1 cellular context compared by ENCODE assay signal in the genomic region with DNA sequence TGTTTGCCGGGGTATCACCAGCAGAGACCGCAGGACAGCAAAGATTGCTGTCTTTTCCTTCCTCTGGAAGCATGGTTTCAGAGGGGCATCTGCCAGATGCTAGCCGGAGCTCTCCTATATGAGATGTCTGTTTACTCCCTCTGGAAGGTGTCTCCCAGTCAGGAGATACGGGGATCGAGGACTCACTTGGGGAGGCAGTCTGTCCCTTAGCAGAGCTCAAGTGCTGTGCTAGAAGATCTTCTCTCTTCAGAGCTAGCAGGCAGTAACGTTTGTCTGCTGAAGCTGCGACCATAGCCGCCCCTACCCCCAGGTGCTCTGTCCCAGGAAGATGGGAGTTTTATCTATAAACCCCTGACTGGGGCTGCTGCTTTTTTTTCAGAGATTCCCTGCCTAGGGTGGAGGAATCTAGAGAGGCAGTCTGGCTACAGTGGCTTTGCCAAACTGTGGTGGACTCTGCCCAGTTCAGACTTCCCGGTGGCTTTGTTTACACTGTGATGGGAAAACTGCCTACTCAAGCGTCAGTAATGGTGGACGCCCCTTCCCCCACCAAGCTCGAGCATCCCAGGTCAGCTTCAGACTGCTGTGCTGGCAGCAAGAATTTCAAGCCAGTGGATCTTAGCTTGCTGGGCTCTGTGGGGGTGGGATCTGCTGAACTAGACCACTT.
A peak's percentile ranks its signal among the peaks of the same experiment; 100 is the strongest.
TF ChIP-seq lines count a peak whose summit lies in the region.

No MANE protein-coding gene starts in this region.

TF ChIP-seq in HepG2, 621 proteins besides CTCF, POLR2A, EP300 and RAD21 (continued from another document):
- TF ChIP-seq, protein P1, sequence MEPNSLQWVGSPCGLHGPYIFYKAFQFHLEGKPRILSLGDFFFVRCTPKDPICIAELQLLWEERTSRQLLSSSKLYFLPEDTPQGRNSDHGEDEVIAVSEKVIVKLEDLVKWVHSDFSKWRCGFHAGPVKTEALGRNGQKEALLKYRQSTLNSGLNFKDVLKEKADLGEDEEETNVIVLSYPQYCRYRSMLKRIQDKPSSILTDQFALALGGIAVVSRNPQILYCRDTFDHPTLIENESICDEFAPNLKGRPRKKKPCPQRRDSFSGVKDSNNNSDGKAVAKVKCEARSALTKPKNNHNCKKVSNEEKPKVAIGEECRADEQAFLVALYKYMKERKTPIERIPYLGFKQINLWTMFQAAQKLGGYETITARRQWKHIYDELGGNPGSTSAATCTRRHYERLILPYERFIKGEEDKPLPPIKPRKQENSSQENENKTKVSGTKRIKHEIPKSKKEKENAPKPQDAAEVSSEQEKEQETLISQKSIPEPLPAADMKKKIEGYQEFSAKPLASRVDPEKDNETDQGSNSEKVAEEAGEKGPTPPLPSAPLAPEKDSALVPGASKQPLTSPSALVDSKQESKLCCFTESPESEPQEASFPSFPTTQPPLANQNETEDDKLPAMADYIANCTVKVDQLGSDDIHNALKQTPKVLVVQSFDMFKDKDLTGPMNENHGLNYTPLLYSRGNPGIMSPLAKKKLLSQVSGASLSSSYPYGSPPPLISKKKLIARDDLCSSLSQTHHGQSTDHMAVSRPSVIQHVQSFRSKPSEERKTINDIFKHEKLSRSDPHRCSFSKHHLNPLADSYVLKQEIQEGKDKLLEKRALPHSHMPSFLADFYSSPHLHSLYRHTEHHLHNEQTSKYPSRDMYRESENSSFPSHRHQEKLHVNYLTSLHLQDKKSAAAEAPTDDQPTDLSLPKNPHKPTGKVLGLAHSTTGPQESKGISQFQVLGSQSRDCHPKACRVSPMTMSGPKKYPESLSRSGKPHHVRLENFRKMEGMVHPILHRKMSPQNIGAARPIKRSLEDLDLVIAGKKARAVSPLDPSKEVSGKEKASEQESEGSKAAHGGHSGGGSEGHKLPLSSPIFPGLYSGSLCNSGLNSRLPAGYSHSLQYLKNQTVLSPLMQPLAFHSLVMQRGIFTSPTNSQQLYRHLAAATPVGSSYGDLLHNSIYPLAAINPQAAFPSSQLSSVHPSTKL (CRISPR knock-in tag; IDR thresholded peaks at IDR 0.05) = peak; percentile 59; the same call in 1 of the 2 replicates
- TF ChIP-seq SNAI1 (CRISPR knock-in tag; IDR thresholded peaks at IDR 0.05; ENCODE audit: borderline replicate concordance) (0 out of 2 replicates have a peak, but pooled peaks have one; percentile 35), MBNL3 (CRISPR knock-in tag; conservative IDR thresholded peaks at IDR 0.05) (no peak), HOXA9 (CRISPR knock-in tag; IDR thresholded peaks at IDR 0.05; ENCODE audit: borderline replicate concordance) (no peak), ZNF788 (CRISPR knock-in tag; IDR thresholded peaks at IDR 0.05; ENCODE audit: borderline replicate concordance) (peak; percentile 35; the same call in 1 of the 2 replicates), GABPB1 (CRISPR knock-in tag; IDR thresholded peaks at IDR 0.05) (no peak), GATAD2A (CRISPR knock-in tag; IDR thresholded peaks at IDR 0.05) (no peak), FOXP1 (IDR thresholded peaks at IDR 0.05) (no peak), FOXP1 (CRISPR knock-in tag; IDR thresholded peaks at IDR 0.05) (0 out of 2 replicates have a peak, but pooled peaks have one; percentile 43)
- TF ChIP-seq, protein P2, sequence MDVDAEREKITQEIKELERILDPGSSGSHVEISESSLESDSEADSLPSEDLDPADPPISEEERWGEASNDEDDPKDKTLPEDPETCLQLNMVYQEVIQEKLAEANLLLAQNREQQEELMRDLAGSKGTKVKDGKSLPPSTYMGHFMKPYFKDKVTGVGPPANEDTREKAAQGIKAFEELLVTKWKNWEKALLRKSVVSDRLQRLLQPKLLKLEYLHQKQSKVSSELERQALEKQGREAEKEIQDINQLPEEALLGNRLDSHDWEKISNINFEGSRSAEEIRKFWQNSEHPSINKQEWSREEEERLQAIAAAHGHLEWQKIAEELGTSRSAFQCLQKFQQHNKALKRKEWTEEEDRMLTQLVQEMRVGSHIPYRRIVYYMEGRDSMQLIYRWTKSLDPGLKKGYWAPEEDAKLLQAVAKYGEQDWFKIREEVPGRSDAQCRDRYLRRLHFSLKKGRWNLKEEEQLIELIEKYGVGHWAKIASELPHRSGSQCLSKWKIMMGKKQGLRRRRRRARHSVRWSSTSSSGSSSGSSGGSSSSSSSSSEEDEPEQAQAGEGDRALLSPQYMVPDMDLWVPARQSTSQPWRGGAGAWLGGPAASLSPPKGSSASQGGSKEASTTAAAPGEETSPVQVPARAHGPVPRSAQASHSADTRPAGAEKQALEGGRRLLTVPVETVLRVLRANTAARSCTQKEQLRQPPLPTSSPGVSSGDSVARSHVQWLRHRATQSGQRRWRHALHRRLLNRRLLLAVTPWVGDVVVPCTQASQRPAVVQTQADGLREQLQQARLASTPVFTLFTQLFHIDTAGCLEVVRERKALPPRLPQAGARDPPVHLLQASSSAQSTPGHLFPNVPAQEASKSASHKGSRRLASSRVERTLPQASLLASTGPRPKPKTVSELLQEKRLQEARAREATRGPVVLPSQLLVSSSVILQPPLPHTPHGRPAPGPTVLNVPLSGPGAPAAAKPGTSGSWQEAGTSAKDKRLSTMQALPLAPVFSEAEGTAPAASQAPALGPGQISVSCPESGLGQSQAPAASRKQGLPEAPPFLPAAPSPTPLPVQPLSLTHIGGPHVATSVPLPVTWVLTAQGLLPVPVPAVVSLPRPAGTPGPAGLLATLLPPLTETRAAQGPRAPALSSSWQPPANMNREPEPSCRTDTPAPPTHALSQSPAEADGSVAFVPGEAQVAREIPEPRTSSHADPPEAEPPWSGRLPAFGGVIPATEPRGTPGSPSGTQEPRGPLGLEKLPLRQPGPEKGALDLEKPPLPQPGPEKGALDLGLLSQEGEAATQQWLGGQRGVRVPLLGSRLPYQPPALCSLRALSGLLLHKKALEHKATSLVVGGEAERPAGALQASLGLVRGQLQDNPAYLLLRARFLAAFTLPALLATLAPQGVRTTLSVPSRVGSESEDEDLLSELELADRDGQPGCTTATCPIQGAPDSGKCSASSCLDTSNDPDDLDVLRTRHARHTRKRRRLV (CRISPR knock-in tag; IDR thresholded peaks at IDR 0.05) = no peak
- TF ChIP-seq, protein P3, sequence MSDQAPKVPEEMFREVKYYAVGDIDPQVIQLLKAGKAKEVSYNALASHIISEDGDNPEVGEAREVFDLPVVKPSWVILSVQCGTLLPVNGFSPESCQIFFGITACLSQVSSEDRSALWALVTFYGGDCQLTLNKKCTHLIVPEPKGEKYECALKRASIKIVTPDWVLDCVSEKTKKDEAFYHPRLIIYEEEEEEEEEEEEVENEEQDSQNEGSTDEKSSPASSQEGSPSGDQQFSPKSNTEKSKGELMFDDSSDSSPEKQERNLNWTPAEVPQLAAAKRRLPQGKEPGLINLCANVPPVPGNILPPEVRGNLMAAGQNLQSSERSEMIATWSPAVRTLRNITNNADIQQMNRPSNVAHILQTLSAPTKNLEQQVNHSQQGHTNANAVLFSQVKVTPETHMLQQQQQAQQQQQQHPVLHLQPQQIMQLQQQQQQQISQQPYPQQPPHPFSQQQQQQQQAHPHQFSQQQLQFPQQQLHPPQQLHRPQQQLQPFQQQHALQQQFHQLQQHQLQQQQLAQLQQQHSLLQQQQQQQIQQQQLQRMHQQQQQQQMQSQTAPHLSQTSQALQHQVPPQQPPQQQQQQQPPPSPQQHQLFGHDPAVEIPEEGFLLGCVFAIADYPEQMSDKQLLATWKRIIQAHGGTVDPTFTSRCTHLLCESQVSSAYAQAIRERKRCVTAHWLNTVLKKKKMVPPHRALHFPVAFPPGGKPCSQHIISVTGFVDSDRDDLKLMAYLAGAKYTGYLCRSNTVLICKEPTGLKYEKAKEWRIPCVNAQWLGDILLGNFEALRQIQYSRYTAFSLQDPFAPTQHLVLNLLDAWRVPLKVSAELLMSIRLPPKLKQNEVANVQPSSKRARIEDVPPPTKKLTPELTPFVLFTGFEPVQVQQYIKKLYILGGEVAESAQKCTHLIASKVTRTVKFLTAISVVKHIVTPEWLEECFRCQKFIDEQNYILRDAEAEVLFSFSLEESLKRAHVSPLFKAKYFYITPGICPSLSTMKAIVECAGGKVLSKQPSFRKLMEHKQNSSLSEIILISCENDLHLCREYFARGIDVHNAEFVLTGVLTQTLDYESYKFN (CRISPR knock-in tag; conservative IDR thresholded peaks at IDR 0.05) = peak; percentile 57
- TF ChIP-seq, protein P4, sequence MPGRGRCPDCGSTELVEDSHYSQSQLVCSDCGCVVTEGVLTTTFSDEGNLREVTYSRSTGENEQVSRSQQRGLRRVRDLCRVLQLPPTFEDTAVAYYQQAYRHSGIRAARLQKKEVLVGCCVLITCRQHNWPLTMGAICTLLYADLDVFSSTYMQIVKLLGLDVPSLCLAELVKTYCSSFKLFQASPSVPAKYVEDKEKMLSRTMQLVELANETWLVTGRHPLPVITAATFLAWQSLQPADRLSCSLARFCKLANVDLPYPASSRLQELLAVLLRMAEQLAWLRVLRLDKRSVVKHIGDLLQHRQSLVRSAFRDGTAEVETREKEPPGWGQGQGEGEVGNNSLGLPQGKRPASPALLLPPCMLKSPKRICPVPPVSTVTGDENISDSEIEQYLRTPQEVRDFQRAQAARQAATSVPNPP (CRISPR knock-in tag; IDR thresholded peaks at IDR 0.05) = no peak
- TF ChIP-seq, protein P5, sequence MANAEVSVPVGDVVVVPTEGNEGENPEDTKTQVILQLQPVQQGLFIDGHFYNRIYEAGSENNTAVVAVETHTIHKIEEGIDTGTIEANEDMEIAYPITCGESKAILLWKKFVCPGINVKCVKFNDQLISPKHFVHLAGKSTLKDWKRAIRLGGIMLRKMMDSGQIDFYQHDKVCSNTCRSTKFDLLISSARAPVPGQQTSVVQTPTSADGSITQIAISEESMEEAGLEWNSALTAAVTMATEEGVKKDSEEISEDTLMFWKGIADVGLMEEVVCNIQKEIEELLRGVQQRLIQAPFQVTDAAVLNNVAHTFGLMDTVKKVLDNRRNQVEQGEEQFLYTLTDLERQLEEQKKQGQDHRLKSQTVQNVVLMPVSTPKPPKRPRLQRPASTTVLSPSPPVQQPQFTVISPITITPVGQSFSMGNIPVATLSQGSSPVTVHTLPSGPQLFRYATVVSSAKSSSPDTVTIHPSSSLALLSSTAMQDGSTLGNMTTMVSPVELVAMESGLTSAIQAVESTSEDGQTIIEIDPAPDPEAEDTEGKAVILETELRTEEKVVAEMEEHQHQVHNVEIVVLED (CRISPR knock-in tag; IDR thresholded peaks at IDR 0.05; ENCODE audit: borderline replicate concordance) = no peak
- TF ChIP-seq, protein P6, sequence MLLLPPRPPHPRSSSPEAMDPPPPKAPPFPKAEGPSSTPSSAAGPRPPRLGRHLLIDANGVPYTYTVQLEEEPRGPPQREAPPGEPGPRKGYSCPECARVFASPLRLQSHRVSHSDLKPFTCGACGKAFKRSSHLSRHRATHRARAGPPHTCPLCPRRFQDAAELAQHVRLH (CRISPR knock-in tag; IDR thresholded peaks at IDR 0.05; ENCODE audit: borderline replicate concordance, low read depth) = no peak
